Comparison of ENCODE assay signal across 20 cellular contexts in the genomic region with DNA sequence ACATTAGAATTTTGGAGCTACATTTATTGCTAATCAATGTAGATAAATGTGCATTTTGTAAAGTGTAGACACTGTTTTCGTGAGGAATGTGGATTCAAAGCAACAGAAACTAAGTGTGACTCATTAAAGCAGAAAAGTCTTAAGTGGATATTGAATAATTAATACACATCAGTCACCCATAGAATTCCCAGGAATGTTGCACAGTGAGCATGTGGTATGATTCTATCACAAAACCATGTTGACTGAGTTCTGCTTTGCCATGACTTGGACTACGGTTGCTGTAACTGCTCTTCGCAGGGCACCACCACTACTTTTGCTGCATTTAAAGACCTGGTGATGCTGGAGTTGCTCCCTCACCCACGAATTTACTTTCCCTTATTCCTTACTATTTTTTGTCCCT.
DNase-seq lines count a peak whose midpoint lies in the region; ATAC-seq, FAIRE-seq and TF ChIP-seq lines count a peak whose summit lies in the region.
"Had no signal": no experiment of that assay in that cellular context is flagged by ENCODE, and none has a peak within 500 bp of the region (broad histone marks: within the 10 kb centered on the region; RNA-seq: fewer than 3 reads in every experiment).

No MANE protein-coding gene starts in this region.

- H3K4me3 ChIP-seq in astrocyte (ENCODE audit: insufficient read depth, low read depth, low read length) (no peak overlapping the region), trophoblast cell (ENCODE audit: low read depth, low read length) (no peak overlapping the region), right cardiac atrium (ENCODE audit: low read length) (no peak overlapping the region), mammary epithelial cell (replicated peaks in 1 of 3; ENCODE audit: insufficient read depth in 1 of 3, low read depth in 2 of 3, low read length in 3 of 3) (no peak overlapping the region)
- H3K4me3 ChIP-seq: BLaER1, GM23248, HAP-1 had no signal

- H3K9me3 Mint-ChIP-seq in astrocyte (ENCODE audit: unreplicated experiment), result peaks cover 2% of the 10 kb centered on the region
- no peaks in the 10 kb centered on the region for H3K9me3 Mint-ChIP-seq in activated T-helper 2 cell treated with anti-CD3 and anti-CD28 coated beads, Interferon-gamma antibody, Interleukin-2, Interleukin-4, amounts not matched to agents 10 μg/mL and 5 μg/mL and 100 μg/mL, durations not matched to agents 14 hours and 24 hours and 36 hours
- H3K9me3 Mint-ChIP-seq in naive thymus-derived CD8-positive, alpha-beta T cell, result peaks cover 0 to 2% (median 0%) of the 10 kb centered on the region in 9 donors

- no peak overlapping the region for H2BK120ac ChIP-seq in trophoblast cell (ENCODE audit: insufficient read depth, low read length, poor library complexity)

- H3K27ac ChIP-seq in astrocyte (ENCODE audit: low read depth, low read length) (no peak overlapping the region), trophoblast cell (ENCODE audit: low read depth, low read length) (no peak overlapping the region), right cardiac atrium (ENCODE audit: low read length) (no peak overlapping the region), mammary epithelial cell (ENCODE audit: insufficient read depth, low read depth, low read length) (no peak overlapping the region)
- H3K27ac ChIP-seq: 22Rv1, BLaER1, GM23248 had no signal

- BruUV-seq in mammary epithelial cell (replicated peaks; lab: Mats Ljungman, UMichigan), result no TSS peak

- H4K91ac ChIP-seq in trophoblast cell (ENCODE audit: low read depth, low read length), result no peak overlapping the region

- no peak overlapping the region for H3K4ac ChIP-seq in trophoblast cell (ENCODE audit: low read depth, low read length)

- no peak overlapping the region for H2AFZ ChIP-seq in astrocyte (ENCODE audit: low read depth, low read length)
- no peak overlapping the region for H2AFZ ChIP-seq in trophoblast cell (ENCODE audit: insufficient read depth, low read length, poor library complexity)
- H2AFZ ChIP-seq in mammary epithelial cell (ENCODE audit: low read depth, low read length), result no peak overlapping the region
- H2AFZ ChIP-seq: GM23248 had no signal

- TF ChIP-seq CTCF in D721Med (IDR thresholded peaks at IDR 0.05; ENCODE audit: insufficient read depth, missing control alignments), result no peak
- TF ChIP-seq CTCF in astrocyte (IDR thresholded peaks at IDR 0.05; ENCODE audit: insufficient read depth, low read depth, low read length), result no peak
- no peak for TF ChIP-seq CTCF in mammary epithelial cell (conservative IDR thresholded peaks at IDR 0.05 in 1 of 2, IDR thresholded peaks at IDR 0.05 in 1 of 2; ENCODE audit: extremely low read depth in 1 of 2, insufficient read depth in 1 of 2, low read depth in 1 of 2, low read length in 2 of 2)

- H3K4me2 ChIP-seq in astrocyte (ENCODE audit: low read length) (no peak overlapping the region), trophoblast cell (ENCODE audit: low read length) (no peak overlapping the region), mammary epithelial cell (ENCODE audit: insufficient read depth, low read depth, low read length) (no peak overlapping the region)
- H3K4me2 ChIP-seq: BLaER1 had no signal

- no peaks in the 10 kb centered on the region for H3K36me3 Mint-ChIP-seq in astrocyte (ENCODE audit: low read depth, unreplicated experiment)
- no peaks in the 10 kb centered on the region for H3K36me3 Mint-ChIP-seq in activated T-helper 2 cell treated with anti-CD3 and anti-CD28 coated beads, Interferon-gamma antibody, Interleukin-2, Interleukin-4, amounts not matched to agents 10 μg/mL and 5 μg/mL and 100 μg/mL, durations not matched to agents 14 hours and 24 hours and 36 hours (ENCODE audit: low read depth)
- H3K36me3 Mint-ChIP-seq in naive thymus-derived CD8-positive, alpha-beta T cell, result no peaks in the 10 kb centered on the region
- H3K36me3 Mint-ChIP-seq: CD14-positive monocyte; CD4-positive, alpha-beta memory T cell had no signal

- H2BK12ac ChIP-seq in trophoblast cell (ENCODE audit: low read length), result no peak overlapping the region

- no peaks in the 10 kb centered on the region for H4K20me1 ChIP-seq in astrocyte (ENCODE audit: insufficient read depth, low read length)
- H4K20me1 ChIP-seq in mammary epithelial cell (ENCODE audit: insufficient read depth, low read length), result no peaks in the 10 kb centered on the region
- H4K20me1 ChIP-seq: BLaER1 had no signal

- no peaks in the 10 kb centered on the region for H3K79me2 ChIP-seq in astrocyte (ENCODE audit: insufficient read depth, low read length)
- no peaks in the 10 kb centered on the region for H3K79me2 ChIP-seq in trophoblast cell (ENCODE audit: control insufficient read depth, insufficient read depth, low read length, poor library complexity)
- no peaks in the 10 kb centered on the region for H3K79me2 ChIP-seq in mammary epithelial cell (ENCODE audit: insufficient read depth, low read length)

- DNase-seq in D721Med (ENCODE audit: insufficient read length, low spot score), result no peak
- peak; percentile 23 for DNase-seq in astrocyte (ENCODE audit: low read depth)
- peak; percentile 11 to 58 for DNase-seq in trophoblast cell
- DNase-seq in right cardiac atrium, result no peak
- DNase-seq in mammary epithelial cell, result no peak
- DNase-seq in activated T-helper 2 cell treated with anti-CD3 and anti-CD28 coated beads, Interferon-gamma antibody, Interleukin-2, Interleukin-4, amounts not matched to agents 10 μg/mL and 5 μg/mL and 100 μg/mL, durations not matched to agents 14 hours and 24 hours and 36 hours (ENCODE audit: low spot score), result no peak
- no peak for DNase-seq in naive thymus-derived CD8-positive, alpha-beta T cell
- DNase-seq: Calu3; CD4-positive, alpha-beta memory T cell; DMS 273 treated with DMSO at 0.1 percent for 48 hours; DMS53; DND-41; GM23248 had no signal

- H2AK5ac ChIP-seq in trophoblast cell (ENCODE audit: low read length), result no peak overlapping the region

- dilution Hi-C loops in mammary epithelial cell (cut with HindIII; ENCODE audit: low sequenced_read_pairs), result no loop called here

- POLR2A ChIA-PET in naive thymus-derived CD8-positive, alpha-beta T cell (lab: Charles Lee), result no interaction called here

- H4K8ac ChIP-seq in trophoblast cell (ENCODE audit: low read depth, low read length), result no peak overlapping the region

- H3K9me3 ChIP-seq in astrocyte (ENCODE audit: insufficient read depth, low read depth, low read length), result no peaks in the 10 kb centered on the region
- no peaks in the 10 kb centered on the region for H3K9me3 ChIP-seq in trophoblast cell (ENCODE audit: insufficient read depth, low read depth, low read length)
- H3K9me3 ChIP-seq in right cardiac atrium (ENCODE audit: control insufficient read depth, low read length), result no peaks in the 10 kb centered on the region
- no peaks in the 10 kb centered on the region for H3K9me3 ChIP-seq in mammary epithelial cell (replicated peaks; ENCODE audit: insufficient read depth, low read length)
- H3K9me3 ChIP-seq: BLaER1, HAP-1 had no signal

- H3K9ac ChIP-seq in astrocyte (ENCODE audit: low read length), result no peak overlapping the region
- no peak overlapping the region for H3K9ac ChIP-seq in trophoblast cell (ENCODE audit: low read length)
- no peak overlapping the region for H3K9ac ChIP-seq in mammary epithelial cell (ENCODE audit: insufficient read depth, low read length)
- H3K9ac ChIP-seq: BLaER1, GM23248 had no signal

- peak; percentile 60 for FAIRE-seq in D721Med (lab: Jason Lieb, UNC)
- FAIRE-seq in astrocyte (lab: Jason Lieb, UNC), result no peak
- FAIRE-seq: GM12891, GM19239 had no signal

- no peak overlapping the region for H2BK5ac ChIP-seq in trophoblast cell (ENCODE audit: low read depth, low read length, poor library complexity)

- H4K12ac ChIP-seq in trophoblast cell (ENCODE audit: low read depth, low read length), result no peak overlapping the region

- intact Hi-C loops in right cardiac atrium (cut with DNase I), result no loop called here
- intact Hi-C loops in mammary epithelial cell (cut with micrococcal nuclease), result no loop called here
- intact Hi-C loops in activated T-helper 2 cell treated with anti-CD3 and anti-CD28 coated beads, Interferon-gamma antibody, Interleukin-2, Interleukin-4, amounts not matched to agents 10 μg/mL and 5 μg/mL and 100 μg/mL, durations not matched to agents 14 hours and 24 hours and 36 hours (cut with micrococcal nuclease), result no loop called here

- H3K27ac Mint-ChIP-seq in astrocyte (ENCODE audit: unreplicated experiment), result peak overlapping the region; percentile 81
- H3K27ac Mint-ChIP-seq in activated T-helper 2 cell treated with anti-CD3 and anti-CD28 coated beads, Interferon-gamma antibody, Interleukin-2, Interleukin-4, amounts not matched to agents 10 μg/mL and 5 μg/mL and 100 μg/mL, durations not matched to agents 14 hours and 24 hours and 36 hours, result no peak overlapping the region
- H3K27ac Mint-ChIP-seq in naive thymus-derived CD8-positive, alpha-beta T cell, result no peak overlapping the region
- H3K27ac Mint-ChIP-seq: CD14-positive monocyte; CD4-positive, alpha-beta memory T cell had no signal

- peaks cover 5% of the 10 kb centered on the region for H3K4me1 Mint-ChIP-seq in astrocyte (ENCODE audit: low read depth, unreplicated experiment)
- H3K4me1 Mint-ChIP-seq in activated T-helper 2 cell treated with anti-CD3 and anti-CD28 coated beads, Interferon-gamma antibody, Interleukin-2, Interleukin-4, amounts not matched to agents 10 μg/mL and 5 μg/mL and 100 μg/mL, durations not matched to agents 14 hours and 24 hours and 36 hours (ENCODE audit: low read depth), result no peaks in the 10 kb centered on the region
- no peaks in the 10 kb centered on the region for H3K4me1 Mint-ChIP-seq in naive thymus-derived CD8-positive, alpha-beta T cell
- H3K4me1 Mint-ChIP-seq: CD14-positive monocyte; CD4-positive, alpha-beta memory T cell had no signal

- no peaks in the 10 kb centered on the region for H3K27me3 Mint-ChIP-seq in astrocyte (ENCODE audit: low read depth, unreplicated experiment)
- no peaks in the 10 kb centered on the region for H3K27me3 Mint-ChIP-seq in activated T-helper 2 cell treated with anti-CD3 and anti-CD28 coated beads, Interferon-gamma antibody, Interleukin-2, Interleukin-4, amounts not matched to agents 10 μg/mL and 5 μg/mL and 100 μg/mL, durations not matched to agents 14 hours and 24 hours and 36 hours (ENCODE audit: low read depth)
- H3K27me3 Mint-ChIP-seq in naive thymus-derived CD8-positive, alpha-beta T cell, result no peaks in the 10 kb centered on the region
- H3K27me3 Mint-ChIP-seq: CD4-positive, alpha-beta memory T cell had no signal

- H3K79me1 ChIP-seq in trophoblast cell (ENCODE audit: low read length), result no peaks in the 10 kb centered on the region

- CTCF ChIA-PET in mammary epithelial cell (lab: Charles Lee; ENCODE audit: low non-redundant PET), result no interaction called here

- WGBS in trophoblast cell (ENCODE audit: extremely low coverage, insufficient coverage, insufficient read length), result no CpG with 5 or more reads among the region's 4 CpGs
- WGBS in right cardiac atrium, result 83% methylated on average over 4 of the region's 4 CpGs
- 86% methylated on average over 4 of the region's 4 CpGs for WGBS in mammary epithelial cell (ENCODE audit: low coverage, missing lambda C conversion rate)

- H3K36me3 ChIP-seq in astrocyte (ENCODE audit: insufficient read depth, low read length) (no peaks in the 10 kb centered on the region), trophoblast cell (ENCODE audit: control insufficient read depth in 1 of 2, insufficient read depth in 2 of 2, low read length in 2 of 2) (no peaks in the 10 kb centered on the region), mammary epithelial cell (ENCODE audit: insufficient read depth, low read length) (no peaks in the 10 kb centered on the region)
- H3K36me3 ChIP-seq: BLaER1, HAP-1 had no signal

- no peak overlapping the region for H3K23ac ChIP-seq in trophoblast cell (ENCODE audit: low read length)

- no peak overlapping the region for H3K4me3 Mint-ChIP-seq in astrocyte (ENCODE audit: unreplicated experiment)
- no peak overlapping the region for H3K4me3 Mint-ChIP-seq in activated T-helper 2 cell treated with anti-CD3 and anti-CD28 coated beads, Interferon-gamma antibody, Interleukin-2, Interleukin-4, amounts not matched to agents 10 μg/mL and 5 μg/mL and 100 μg/mL, durations not matched to agents 14 hours and 24 hours and 36 hours (ENCODE audit: low read depth)
- no peak overlapping the region for H3K4me3 Mint-ChIP-seq in naive thymus-derived CD8-positive, alpha-beta T cell
- H3K4me3 Mint-ChIP-seq: CD14-positive monocyte; CD4-positive, alpha-beta memory T cell had no signal

- H3K27me3 ChIP-seq in astrocyte (ENCODE audit: insufficient read depth, low read length) (no peaks in the 10 kb centered on the region), trophoblast cell (ENCODE audit: insufficient read depth, low read length) (no peaks in the 10 kb centered on the region), right cardiac atrium (ENCODE audit: control insufficient read depth, insufficient read depth) (no peaks in the 10 kb centered on the region), mammary epithelial cell (ENCODE audit: insufficient read depth, low read length) (no peaks in the 10 kb centered on the region)
- H3K27me3 ChIP-seq: BLaER1 had no signal

- in situ Hi-C loops in mammary epithelial cell (cut with MboI; ENCODE audit: low sequenced_read_pairs in 2 of 2), result no loop called here

- no peak overlapping the region for H3K14ac ChIP-seq in trophoblast cell (ENCODE audit: low read length)

- H3K18ac ChIP-seq in trophoblast cell (ENCODE audit: low read length), result no peak overlapping the region

- no peaks in the 10 kb centered on the region for H3K4me1 ChIP-seq in astrocyte (ENCODE audit: insufficient read depth, low read length)
- H3K4me1 ChIP-seq in trophoblast cell (ENCODE audit: control insufficient read depth in 1 of 2, insufficient read depth in 2 of 2, low read length in 2 of 2), result no peaks in the 10 kb centered on the region
- H3K4me1 ChIP-seq in right cardiac atrium (ENCODE audit: control insufficient read depth, insufficient read depth, low read length), result no peaks in the 10 kb centered on the region
- peaks cover 9% of the 10 kb centered on the region for H3K4me1 ChIP-seq in mammary epithelial cell (ENCODE audit: insufficient read depth, low read length)
- H3K4me1 ChIP-seq: BLaER1, HAP-1 had no signal

- ATAC-seq in esophagus mucosa, result peak; percentile 66
- no peak for ATAC-seq in right cardiac atrium
- no peak for ATAC-seq in naive thymus-derived CD8-positive, alpha-beta T cell

Comparison
In these comparisons a context has a peak if more than half of its experiments do, and no peak if none do; other contexts are left out.
1. DNase-seq: peak in astrocyte (single experiment) and trophoblast cell (2 of 2); none in D721Med (single experiment), right cardiac atrium (0 of 3), mammary epithelial cell (single experiment), activated T-helper 2 cell treated with anti-CD3 and anti-CD28 coated beads, Interferon-gamma antibody, Interleukin-2, Interleukin-4, amounts not matched to agents 10 μg/mL and 5 μg/mL and 100 μg/mL, durations not matched to agents 14 hours and 24 hours and 36 hours (single experiment) and naive thymus-derived CD8-positive, alpha-beta T cell (0 of 10).